In the genomic region with DNA sequence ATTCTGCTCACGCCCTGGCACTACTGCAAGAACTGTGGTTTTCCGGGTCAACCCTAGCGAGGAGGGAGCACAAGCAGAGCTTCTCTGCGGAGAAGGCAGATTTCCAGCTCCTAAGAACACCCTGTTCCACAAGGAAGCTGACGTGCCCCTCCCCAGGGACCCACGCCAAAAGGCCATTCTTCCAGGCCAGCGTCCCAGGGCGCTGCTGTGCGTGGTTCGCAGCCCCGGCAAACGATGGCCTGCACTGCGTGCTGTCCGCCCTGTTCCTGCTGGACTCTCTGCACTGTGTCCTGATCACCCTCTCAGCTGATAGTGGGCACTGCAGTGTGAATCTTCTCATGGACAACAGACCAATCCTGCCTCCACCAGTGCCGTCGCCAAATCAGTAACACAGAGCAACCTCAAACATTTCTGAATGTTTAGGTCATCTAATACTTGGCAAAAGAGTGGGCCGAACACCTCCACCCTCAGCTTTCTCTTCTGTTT, we compare ENCODE assay signal across 10 cellular contexts. TPM values are rescaled to one million over a fixed set of nuclear protein-coding genes. Genes with fewer than 3 reads are reported as not detected.
DNase-seq lines count a peak whose midpoint lies in the region; ATAC-seq and TF ChIP-seq lines count a peak whose summit lies in the region.
"Had no signal": no experiment of that assay in that cellular context is flagged by ENCODE, and none has a peak within 500 bp of the region (broad histone marks: within the 10 kb centered on the region; RNA-seq: fewer than 3 reads in every experiment).

No MANE protein-coding gene starts in this region.

- no peak overlapping the region for H3K4me3 Mint-ChIP-seq in nephron
- no peak overlapping the region for H3K4me3 Mint-ChIP-seq in progenitor cell of endocrine pancreas (ENCODE audit: low read depth)

- DNase-seq in A172 (ENCODE audit: low spot score): peak; percentile 91
- peak; percentile 84 for DNase-seq in fibroblast of villous mesenchyme (ENCODE audit: low read depth)
- no peak for DNase-seq in activated CD4-positive, CD25-positive, alpha-beta regulatory T cell treated with anti-CD3 and anti-CD28 coated beads, Interleukin-2, amount 50 U/mL, for 72 hours
- DNase-seq in progenitor cell of endocrine pancreas (ENCODE audit: low spot score, unreplicated experiment): no peak
- DNase-seq in activated CD4-positive, alpha-beta T cell treated with anti-CD3 and anti-CD28 coated beads, Interleukin-2, amount 50 U/mL, for 48 hours: no peak
- DNase-seq in central memory CD4-positive, alpha-beta T cell: no peak
- DNase-seq: activated T-cell treated with anti-CD3 and anti-CD28 coated beads, Interleukin-2, amount 50 U/mL, for 1 hour; SIG-M5 had no signal

- H3K27me3 Mint-ChIP-seq in nephron (ENCODE audit: low read depth): no peaks in the 10 kb centered on the region
- no peaks in the 10 kb centered on the region for H3K27me3 Mint-ChIP-seq in progenitor cell of endocrine pancreas

- H3K36me3 Mint-ChIP-seq in nephron (ENCODE audit: low read depth) (peaks cover 55% of the 10 kb centered on the region), progenitor cell of endocrine pancreas (ENCODE audit: insufficient read depth) (peaks cover 24% of the 10 kb centered on the region)

- H3K4me3 ChIP-seq in fibroblast of villous mesenchyme (ENCODE audit: low read depth, low read length): no peak overlapping the region

- peak; percentile 68 for ATAC-seq in SK-N-SH treated with all-trans-retinoic acid at 6 μM for 48 hours

- H3K9me3 Mint-ChIP-seq in nephron (no peaks in the 10 kb centered on the region), progenitor cell of endocrine pancreas (ENCODE audit: low read depth) (no peaks in the 10 kb centered on the region)

- peak overlapping the region; percentile 76 to 90 (median 80) for H3K27ac Mint-ChIP-seq in nephron
- no peak overlapping the region for H3K27ac Mint-ChIP-seq in progenitor cell of endocrine pancreas

- H3K4me1 Mint-ChIP-seq in nephron (peaks cover 52% of the 10 kb centered on the region), progenitor cell of endocrine pancreas (ENCODE audit: low read depth) (no peaks in the 10 kb centered on the region)

- TF ChIP-seq CTCF in fibroblast of villous mesenchyme (IDR thresholded peaks at IDR 0.05; ENCODE audit: insufficient read depth, low read depth, low read length) (no peak), nephron (IDR thresholded peaks at IDR 0.05; ENCODE audit: unreplicated experiment in 3 of 3) (no peak), progenitor cell of endocrine pancreas (IDR thresholded peaks at IDR 0.05; ENCODE audit: unreplicated experiment) (no peak)

TF ChIP-seq in SK-N-SH treated with all-trans-retinoic acid at 6 μM for 48 hours, 23 proteins besides CTCF, POLR2A, EP300 and RAD21:
- TF ChIP-seq ZNF565 (CRISPR knock-in tag; conservative IDR thresholded peaks at IDR 0.05; ENCODE audit: low read depth) (no peak), ZNF8 (CRISPR knock-in tag; IDR thresholded peaks at IDR 0.05) (no peak), GLIS3 (CRISPR knock-in tag; IDR thresholded peaks at IDR 0.05) (no peak)
- TF ChIP-seq, protein P1, sequence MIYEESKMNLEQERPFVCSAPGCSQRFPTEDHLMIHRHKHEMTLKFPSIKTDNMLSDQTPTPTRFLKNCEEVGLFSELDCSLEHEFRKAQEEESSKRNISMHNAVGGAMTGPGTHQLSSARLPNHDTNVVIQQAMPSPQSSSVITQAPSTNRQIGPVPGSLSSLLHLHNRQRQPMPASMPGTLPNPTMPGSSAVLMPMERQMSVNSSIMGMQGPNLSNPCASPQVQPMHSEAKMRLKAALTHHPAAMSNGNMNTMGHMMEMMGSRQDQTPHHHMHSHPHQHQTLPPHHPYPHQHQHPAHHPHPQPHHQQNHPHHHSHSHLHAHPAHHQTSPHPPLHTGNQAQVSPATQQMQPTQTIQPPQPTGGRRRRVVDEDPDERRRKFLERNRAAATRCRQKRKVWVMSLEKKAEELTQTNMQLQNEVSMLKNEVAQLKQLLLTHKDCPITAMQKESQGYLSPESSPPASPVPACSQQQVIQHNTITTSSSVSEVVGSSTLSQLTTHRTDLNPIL (CRISPR knock-in tag; IDR thresholded peaks at IDR 0.05; ENCODE audit: low read depth): no peak

RNA-seq across cellular contexts. Expression of a gene that starts 49.1 kb away (rescaled TPM):
- total RNA-seq in A172 (2014; rRNA removed; shearing (Covaris generic)): 70.9 and 102 TPM in 2 replicates
- total RNA-seq in fibroblast of villous mesenchyme (47.7 and 66.5 TPM in 2 replicates), progenitor cell of endocrine pancreas (41.8 and 46.6 TPM in 2 replicates)

Comparison
In these comparisons a context has a peak if more than half of its experiments do, and no peak if none do; other contexts are left out.
1. DNase-seq: peak in A172 (single experiment) and fibroblast of villous mesenchyme (single experiment); none in activated CD4-positive, CD25-positive, alpha-beta regulatory T cell treated with anti-CD3 and anti-CD28 coated beads, Interleukin-2, amount 50 U/mL, for 72 hours (single experiment), progenitor cell of endocrine pancreas (single experiment), activated CD4-positive, alpha-beta T cell treated with anti-CD3 and anti-CD28 coated beads, Interleukin-2, amount 50 U/mL, for 48 hours (0 of 2) and central memory CD4-positive, alpha-beta T cell (single experiment).